ENCODE assay signal across 9 cellular contexts in the genomic region with DNA sequence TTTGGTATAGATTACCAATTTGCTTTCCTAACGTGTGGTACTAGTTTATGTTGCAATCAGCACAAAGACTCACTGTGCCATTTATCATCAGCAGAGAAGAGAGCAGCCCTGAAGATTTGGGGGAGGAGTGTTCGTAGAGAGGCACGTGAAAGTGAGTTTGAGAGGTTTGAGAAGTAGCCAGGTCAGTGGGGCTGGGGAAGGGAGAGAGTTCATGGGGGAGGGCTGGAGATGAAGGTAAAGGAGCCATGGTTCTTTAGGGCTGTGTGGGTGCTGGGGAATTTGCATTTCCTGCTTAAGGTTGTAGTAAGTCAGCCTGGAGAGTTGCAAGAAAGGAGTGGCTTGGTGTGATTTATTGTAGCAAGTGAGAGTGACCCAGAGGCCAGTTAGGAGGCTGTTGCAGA.
DNase-seq lines count a peak whose midpoint lies in the region; ATAC-seq and TF ChIP-seq lines count a peak whose summit lies in the region.
"Had no signal": no experiment of that assay in that cellular context is flagged by ENCODE, and none has a peak within 500 bp of the region (broad histone marks: within the 10 kb centered on the region; RNA-seq: fewer than 3 reads in every experiment).

No MANE protein-coding gene starts in this region.

- peaks cover 4% of the 10 kb centered on the region for H3K79me2 ChIP-seq in osteoblast (ENCODE audit: insufficient read depth, low read length)

- H3K9me3 ChIP-seq in endodermal cell (ENCODE audit: control insufficient read depth, low read length) (no peaks in the 10 kb centered on the region), osteoblast (ENCODE audit: low read depth, low read length) (no peaks in the 10 kb centered on the region), SJCRH30 (replicated peaks) (no peaks in the 10 kb centered on the region)

- no peak overlapping the region for H3K9ac ChIP-seq in endodermal cell (ENCODE audit: extremely low read depth, low read length, poor library complexity, severe bottlenecking)

- peaks cover 30% of the 10 kb centered on the region for H3K4me1 Mint-ChIP-seq in endodermal cell
- peaks cover 13% of the 10 kb centered on the region for H3K4me1 Mint-ChIP-seq in activated CD4-positive, alpha-beta T cell treated with anti-CD3 and anti-CD28 coated beads, Interleukin-2, amount 10 ng/mL, durations not matched to agents 24 days and 14 days

- no peaks in the 10 kb centered on the region for H3K27me3 Mint-ChIP-seq in endodermal cell (ENCODE audit: insufficient read depth)
- peaks cover 8% of the 10 kb centered on the region for H3K27me3 Mint-ChIP-seq in activated CD4-positive, alpha-beta T cell treated with anti-CD3 and anti-CD28 coated beads, Interleukin-2, amount 10 ng/mL, durations not matched to agents 24 days and 14 days

- no peak overlapping the region for H3K4me2 ChIP-seq in osteoblast (ENCODE audit: insufficient read depth, low read length)

- H3K27ac Mint-ChIP-seq in endodermal cell = peak overlapping the region; percentile 62
- H3K27ac Mint-ChIP-seq in activated CD4-positive, alpha-beta T cell treated with anti-CD3 and anti-CD28 coated beads, Interleukin-2, amount 10 ng/mL, durations not matched to agents 24 days and 14 days = no peak overlapping the region

- no peaks in the 10 kb centered on the region for H3K36me3 ChIP-seq in endodermal cell (ENCODE audit: control insufficient read depth, insufficient read depth, low read length)
- no peaks in the 10 kb centered on the region for H3K36me3 ChIP-seq in osteoblast (ENCODE audit: insufficient read depth, low read length)
- no peaks in the 10 kb centered on the region for H3K36me3 ChIP-seq in SJCRH30

- H3K9me3 Mint-ChIP-seq in endodermal cell = no peaks in the 10 kb centered on the region
- no peaks in the 10 kb centered on the region for H3K9me3 Mint-ChIP-seq in activated CD4-positive, alpha-beta T cell treated with anti-CD3 and anti-CD28 coated beads, Interleukin-2, amount 10 ng/mL, durations not matched to agents 24 days and 14 days

- H3K27me3 ChIP-seq in endodermal cell (ENCODE audit: control insufficient read depth, insufficient read depth, low read length, poor library complexity, severe bottlenecking) = no peaks in the 10 kb centered on the region
- H3K27me3 ChIP-seq in osteoblast (ENCODE audit: insufficient read depth, low read length) = no peaks in the 10 kb centered on the region
- no peaks in the 10 kb centered on the region for H3K27me3 ChIP-seq in SJCRH30

- ATAC-seq in GM18909 (IDR thresholded peaks at IDR 0.05; ENCODE audit: poor library complexity, unreplicated experiment) (peak; percentile 47), HG03520 (IDR thresholded peaks at IDR 0.05; ENCODE audit: unreplicated experiment) (peak; percentile 52)
- ATAC-seq: PC-3 had no signal

- WGBS in endodermal cell (ENCODE audit: insufficient coverage in 1 of 2, insufficient read length in 1 of 2), 2 experiments = 32 to 40% methylated on average over 3 of the region's 3 CpGs

- DNase-seq in endodermal cell = peak; percentile 78
- DNase-seq in osteoblast (ENCODE audit: insufficient read length, low spot score, missing footprints) = no peak
- DNase-seq in activated CD4-positive, alpha-beta T cell treated with anti-CD3 and anti-CD28 coated beads, Interleukin-2, amount 10 ng/mL, durations not matched to agents 24 days and 14 days = no peak
- DNase-seq in HuH-7.5 (ENCODE audit: low spot score) = no peak
- no peak for DNase-seq in DMS114 treated with DMSO at 0.1 percent for 48 hours (lab: John Stamatoyannopoulos, UW; ENCODE audit: unreplicated experiment)
- DNase-seq in SJCRH30 = no peak
- DNase-seq: PC-3 had no signal

- no peak overlapping the region for H3K4me3 ChIP-seq in endodermal cell (ENCODE audit: low read length)
- no peak overlapping the region for H3K4me3 ChIP-seq in osteoblast (ENCODE audit: insufficient read depth, low read length)
- H3K4me3 ChIP-seq in SJCRH30 = no peak overlapping the region

- H2AFZ ChIP-seq in osteoblast (ENCODE audit: low read length) = peak overlapping the region; percentile 28

- peaks cover 5% of the 10 kb centered on the region for H3K4me1 ChIP-seq in endodermal cell (ENCODE audit: control insufficient read depth, insufficient read depth, low read length)
- peaks cover 47% of the 10 kb centered on the region for H3K4me1 ChIP-seq in osteoblast (ENCODE audit: insufficient read depth, low read length)
- no peaks in the 10 kb centered on the region for H3K4me1 ChIP-seq in SJCRH30

- no peaks in the 10 kb centered on the region for H4K20me1 ChIP-seq in osteoblast (ENCODE audit: insufficient read depth, low read length)

- H3K36me3 Mint-ChIP-seq in endodermal cell (ENCODE audit: low read depth) = no peaks in the 10 kb centered on the region
- no peaks in the 10 kb centered on the region for H3K36me3 Mint-ChIP-seq in activated CD4-positive, alpha-beta T cell treated with anti-CD3 and anti-CD28 coated beads, Interleukin-2, amount 10 ng/mL, durations not matched to agents 24 days and 14 days (ENCODE audit: low read depth)

- intact Hi-C loops in activated CD4-positive, alpha-beta T cell treated with anti-CD3 and anti-CD28 coated beads, Interleukin-2, amount 10 ng/mL, durations not matched to agents 24 days and 14 days (cut with micrococcal nuclease) = no loop called here

- H3K27ac ChIP-seq in endodermal cell (ENCODE audit: low read depth, low read length) (no peak overlapping the region), osteoblast (ENCODE audit: low read depth, low read length) (no peak overlapping the region), SJCRH30 (no peak overlapping the region)

- H3K4me3 Mint-ChIP-seq in endodermal cell = no peak overlapping the region
- H3K4me3 Mint-ChIP-seq in activated CD4-positive, alpha-beta T cell treated with anti-CD3 and anti-CD28 coated beads, Interleukin-2, amount 10 ng/mL, durations not matched to agents 24 days and 14 days = no peak overlapping the region

- TF ChIP-seq CTCF in endodermal cell (conservative IDR thresholded peaks at IDR 0.05) (no peak), osteoblast (IDR thresholded peaks at IDR 0.05; ENCODE audit: extremely low read depth, low read depth, low read length) (no peak)
